Comparison of ENCODE assay signal across 23 cellular contexts in the genomic region with DNA sequence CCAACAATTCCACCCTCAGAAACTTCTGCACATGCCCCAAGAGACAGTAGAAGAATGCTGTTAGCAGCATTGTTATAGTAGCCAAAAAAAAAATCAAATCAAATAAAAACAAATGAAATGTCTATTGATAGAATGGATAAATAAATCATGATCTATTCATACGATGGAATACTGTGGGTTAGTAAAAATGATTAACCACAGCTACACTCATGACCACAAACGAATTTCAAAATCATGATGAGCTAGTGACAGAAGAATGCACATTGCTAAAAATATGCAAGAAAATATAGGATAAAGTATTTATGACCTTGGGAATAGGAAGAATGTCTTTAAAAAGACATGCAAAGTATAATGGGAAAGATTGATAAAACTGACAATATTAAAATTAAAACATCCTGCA. TPM values are rescaled to one million over a fixed set of nuclear protein-coding genes. Genes with fewer than 3 reads are reported as not detected.
DNase-seq lines count a peak whose midpoint lies in the region; FAIRE-seq and TF ChIP-seq lines count a peak whose summit lies in the region.
"Had no signal": no experiment of that assay in that cellular context is flagged by ENCODE, and none has a peak within 500 bp of the region (broad histone marks: within the 10 kb centered on the region; RNA-seq: fewer than 3 reads in every experiment).

No MANE protein-coding gene starts in this region.

- H3K4me1 Mint-ChIP-seq in MCF 10A (ENCODE audit: insufficient read depth, unreplicated experiment) = peaks cover 16% of the 10 kb centered on the region

- intact Hi-C loops in MCF 10A (cut with micrococcal nuclease) (no loop called here), breast epithelium (cut with DNase I; ENCODE audit: low total_unique reads) (no loop called here), left ventricle myocardium inferior (cut with micrococcal nuclease) (no loop called here)

- H3K27ac ChIP-seq in breast epithelium (no peak overlapping the region), left ventricle myocardium inferior (replicated peaks) (no peak overlapping the region)
- H3K27ac ChIP-seq: cardiac muscle cell, upper lobe of right lung had no signal

- H3K4me3 Mint-ChIP-seq in MCF 10A (ENCODE audit: unreplicated experiment) = no peak overlapping the region
- H3K4me3 Mint-ChIP-seq: activated naive CD4-positive, alpha-beta T cell treated with anti-CD3 and anti-CD28 coated beads for 36 hours; stimulated activated naive B cell treated with anti-CD40 and anti-IgM and Interleukin-4, amounts not matched to agents 10 μg/mL and 1 μg/mL and 100 μg/mL, for 72 hours had no signal

- no peak for FAIRE-seq in urothelium cell line (lab: Jason Lieb, UNC)
- FAIRE-seq: A204.1, GM18507, GM19239 had no signal

- H3K9me3 ChIP-seq in breast epithelium (no peaks in the 10 kb centered on the region), left ventricle myocardium inferior (replicated peaks) (no peaks in the 10 kb centered on the region)
- H3K9me3 ChIP-seq: upper lobe of right lung had no signal

- BruUV-seq in MCF 10A (replicated peaks; lab: Mats Ljungman, UMichigan) = no TSS peak

- no peak for TF ChIP-seq CTCF in MCF 10A (IDR thresholded peaks at IDR 0.05; ENCODE audit: unreplicated experiment)
- TF ChIP-seq CTCF in breast epithelium (IDR thresholded peaks at IDR 0.05) = no peak
- no peak for TF ChIP-seq CTCF in left ventricle myocardium inferior (IDR thresholded peaks at IDR 0.05; ENCODE audit: borderline replicate concordance)

- TF ChIP-seq POLR2A in breast epithelium (IDR thresholded peaks at IDR 0.05) = no peak

- H3K27me3 ChIP-seq in breast epithelium = peaks cover 0 to 18% of the 10 kb centered on the region in 2 donors
- peaks cover 80% of the 10 kb centered on the region for H3K27me3 ChIP-seq in left ventricle myocardium inferior (ENCODE audit: low read depth)
- H3K27me3 ChIP-seq: cardiac muscle cell had no signal

- H3K36me3 ChIP-seq in breast epithelium = no peaks in the 10 kb centered on the region
- H3K36me3 ChIP-seq in left ventricle myocardium inferior = no peaks in the 10 kb centered on the region
- H3K36me3 ChIP-seq: cardiac muscle cell, upper lobe of right lung had no signal

- peaks cover 18% of the 10 kb centered on the region for H3K27me3 Mint-ChIP-seq in MCF 10A (ENCODE audit: insufficient read depth, unreplicated experiment)

- peak; percentile 13 for DNase-seq in MCF 10A (ENCODE audit: unreplicated experiment)
- no peak for DNase-seq in breast epithelium (ENCODE audit: low spot score in 2 of 2)
- peak; percentile 83 for DNase-seq in amniotic epithelial cell (ENCODE audit: low read depth)
- peak; percentile 2 for DNase-seq in fibroblast of the conjunctiva (ENCODE audit: low read depth)
- peak; percentile 44 for DNase-seq in urothelium cell line (ENCODE audit: low spot score)
- DNase-seq in activated CD4-positive, alpha-beta T cell treated with anti-CD3 and anti-CD28 coated beads for 4 hours = no peak
- DNase-seq in left ventricle myocardium inferior = no peak
- no peak for DNase-seq in cerebellar cortex (ENCODE audit: low spot score)
- DNase-seq: activated CD8-positive, alpha-beta memory T cell treated with anti-CD3 and anti-CD28 coated beads, Interleukin-2, amount 50 U/mL, for 4 hours; activated naive CD4-positive, alpha-beta T cell treated with anti-CD3 and anti-CD28 coated beads for 36 hours; Calu3; effector memory CD4-positive, alpha-beta T cell; head of caudate nucleus; islet precursor cell; Karpas-422; NCI-H1694; stimulated activated naive B cell treated with anti-CD40 and anti-IgM and Interleukin-4, amounts not matched to agents 10 μg/mL and 1 μg/mL and 100 μg/mL, for 72 hours; T-helper 9 cell; upper lobe of right lung had no signal

- no peaks in the 10 kb centered on the region for H3K36me3 Mint-ChIP-seq in MCF 10A (ENCODE audit: insufficient read depth, unreplicated experiment)
- H3K36me3 Mint-ChIP-seq: stimulated activated naive B cell treated with anti-CD40 and anti-IgM and Interleukin-4, amounts not matched to agents 10 μg/mL and 1 μg/mL and 100 μg/mL, for 72 hours had no signal

- CTCF ChIA-PET in MCF 10A (lab: Yijun Ruan, JAX) = interaction anchor here (0.6 to 1.0 kb wide), 4 partner anchors 24 to 312 kb away, joined by 3 to 4 read pairs (median 4); no protein-coding TSS in a partner anchor

- no peak overlapping the region for H3K27ac Mint-ChIP-seq in MCF 10A (ENCODE audit: low read depth, unreplicated experiment)
- H3K27ac Mint-ChIP-seq: activated naive CD4-positive, alpha-beta T cell treated with anti-CD3 and anti-CD28 coated beads for 36 hours; stimulated activated naive B cell treated with anti-CD40 and anti-IgM and Interleukin-4, amounts not matched to agents 10 μg/mL and 1 μg/mL and 100 μg/mL, for 72 hours had no signal

- H3K4me1 ChIP-seq in breast epithelium = no peaks in the 10 kb centered on the region
- no peaks in the 10 kb centered on the region for H3K4me1 ChIP-seq in left ventricle myocardium inferior
- H3K4me1 ChIP-seq: upper lobe of right lung had no signal

- H3K4me3 ChIP-seq in breast epithelium = no peak overlapping the region
- H3K4me3 ChIP-seq in left ventricle myocardium inferior = no peak overlapping the region
- H3K4me3 ChIP-seq: cardiac muscle cell, upper lobe of right lung had no signal

- POLR2A ChIA-PET in MCF 10A (lab: Yijun Ruan, JAX) = no interaction called here

- no peaks in the 10 kb centered on the region for H3K9me3 Mint-ChIP-seq in MCF 10A (ENCODE audit: unreplicated experiment)
- H3K9me3 Mint-ChIP-seq: activated naive CD4-positive, alpha-beta T cell treated with anti-CD3 and anti-CD28 coated beads for 36 hours had no signal

RNA-seq across cellular contexts. Expression of a gene that starts 57.5 kb away (rescaled TPM):
- not detected in 2 replicates for total RNA-seq in MCF 10A (2022)
- under 1 TPM in 1 of 3 donors, not detected in 2; under 0.01 TPM for total RNA-seq in breast epithelium
- not detected for total RNA-seq in left ventricle myocardium inferior
- total RNA-seq: activated naive CD4-positive, alpha-beta T cell treated with anti-CD3 and anti-CD28 coated beads for 36 hours; Calu3 had no signal

Comparison
In these comparisons a context has a peak if more than half of its experiments do, and no peak if none do; other contexts are left out.
1. DNase-seq: peak in MCF 10A (single experiment), amniotic epithelial cell (single experiment), fibroblast of the conjunctiva (single experiment) and urothelium cell line (single experiment); none in breast epithelium (0 of 2), activated CD4-positive, alpha-beta T cell treated with anti-CD3 and anti-CD28 coated beads for 4 hours (0 of 2), left ventricle myocardium inferior (single experiment) and cerebellar cortex (single experiment).